Comparison of ENCODE assay signal across 19 cellular contexts in the genomic region with DNA sequence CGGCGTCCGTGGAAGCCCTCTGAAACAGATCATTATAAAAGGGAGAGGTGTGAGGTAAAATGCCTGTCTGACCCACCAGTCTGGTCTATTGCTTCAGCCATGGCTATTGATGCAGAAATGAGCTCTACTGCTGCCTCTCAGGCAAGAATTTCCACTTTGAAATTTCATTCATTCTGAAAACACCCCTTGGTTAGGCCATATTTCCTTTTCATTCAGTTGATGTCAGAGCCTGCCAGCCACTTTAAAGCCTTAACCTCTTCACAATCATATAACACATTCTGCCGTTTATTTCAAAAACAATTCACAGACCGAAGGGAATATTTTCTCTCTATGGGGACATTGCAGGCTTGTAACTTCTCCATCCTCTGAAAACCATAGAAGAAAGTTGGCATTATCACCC.
DNase-seq lines count a peak whose midpoint lies in the region; ATAC-seq and TF ChIP-seq lines count a peak whose summit lies in the region.
"Had no signal": no experiment of that assay in that cellular context is flagged by ENCODE, and none has a peak within 500 bp of the region (broad histone marks: within the 10 kb centered on the region; RNA-seq: fewer than 3 reads in every experiment).

No MANE protein-coding gene starts in this region.

- H3K4me1 ChIP-seq in iPS-20b (ENCODE audit: insufficient read depth, low read length) (peaks cover 34% of the 10 kb centered on the region; the same call in 1 of the 2 replicates), SJCRH30 (no peaks in the 10 kb centered on the region)

- peaks cover 42% of the 10 kb centered on the region for H3K4me1 Mint-ChIP-seq in activated naive CD4-positive, alpha-beta T cell treated with anti-CD3 and anti-CD28 coated beads, Interleukin-2, amount 10 ng/mL, durations not matched to agents 7 days and 5 days
- peaks cover 56% of the 10 kb centered on the region for H3K4me1 Mint-ChIP-seq in WTC11
- peaks cover 51% of the 10 kb centered on the region for H3K4me1 Mint-ChIP-seq in stimulated activated naive CD8-positive, alpha-beta T cell treated with anti-CD3 and anti-CD28 coated beads, Interleukin-15, Interleukin-2, amounts not matched to agents 100 ng/mL and 50 ng/mL, for 24 hours (ENCODE audit: low read depth)
- H3K4me1 Mint-ChIP-seq: B cell had no signal

- H3K9me3 ChIP-seq in iPS-20b (ENCODE audit: insufficient read depth, low read depth, low read length) (no peaks in the 10 kb centered on the region), SJCRH30 (replicated peaks) (no peaks in the 10 kb centered on the region)

- H3K27me3 ChIP-seq in iPS-20b (ENCODE audit: insufficient read depth, low read length), result no peaks in the 10 kb centered on the region
- H3K27me3 ChIP-seq in SJCRH30, result no peaks in the 10 kb centered on the region

- H3K9ac ChIP-seq in iPS-20b (ENCODE audit: low read depth, low read length), result peak overlapping the region; percentile 28; the same call in 1 of the 2 replicates

- peak overlapping the region; percentile 19 to 52 for H3K27ac Mint-ChIP-seq in activated naive CD4-positive, alpha-beta T cell treated with anti-CD3 and anti-CD28 coated beads, Interleukin-2, amount 50 U/mL, for 72 hours
- no peak overlapping the region for H3K27ac Mint-ChIP-seq in activated naive CD4-positive, alpha-beta T cell treated with anti-CD3 and anti-CD28 coated beads, Interleukin-2, amount 10 ng/mL, durations not matched to agents 7 days and 5 days
- peak overlapping the region; percentile 46 for H3K27ac Mint-ChIP-seq in WTC11
- H3K27ac Mint-ChIP-seq in stimulated activated naive CD8-positive, alpha-beta T cell treated with anti-CD3 and anti-CD28 coated beads, Interleukin-15, Interleukin-2, amounts not matched to agents 100 ng/mL and 50 ng/mL, for 24 hours, result peak overlapping the region; percentile 7
- H3K27ac Mint-ChIP-seq: B cell; CD4-positive, alpha-beta T cell had no signal

- H3K4me3 ChIP-seq in iPS-20b (ENCODE audit: low read length) (no peak overlapping the region), SJCRH30 (no peak overlapping the region)

- peaks cover 0 to 9% of the 10 kb centered on the region in 2 donors for H3K36me3 Mint-ChIP-seq in activated naive CD4-positive, alpha-beta T cell treated with anti-CD3 and anti-CD28 coated beads, Interleukin-2, amount 50 U/mL, for 72 hours
- no peaks in the 10 kb centered on the region for H3K36me3 Mint-ChIP-seq in activated naive CD4-positive, alpha-beta T cell treated with anti-CD3 and anti-CD28 coated beads, Interleukin-2, amount 10 ng/mL, durations not matched to agents 7 days and 5 days
- H3K36me3 Mint-ChIP-seq in WTC11, result peaks cover 5% of the 10 kb centered on the region
- no peaks in the 10 kb centered on the region for H3K36me3 Mint-ChIP-seq in stimulated activated naive CD8-positive, alpha-beta T cell treated with anti-CD3 and anti-CD28 coated beads, Interleukin-15, Interleukin-2, amounts not matched to agents 100 ng/mL and 50 ng/mL, for 24 hours (ENCODE audit: low read depth)

- peak in 1 of 2 donors; percentile 8 for DNase-seq in activated naive CD4-positive, alpha-beta T cell treated with anti-CD3 and anti-CD28 coated beads, Interleukin-2, amount 50 U/mL, for 72 hours (ENCODE audit: low spot score in 2 of 2)
- no peak for DNase-seq in activated naive CD4-positive, alpha-beta T cell treated with anti-CD3 and anti-CD28 coated beads, Interleukin-2, amount 10 ng/mL, durations not matched to agents 7 days and 5 days
- DNase-seq in WTC11 (ENCODE audit: low spot score) (no peak), SJCRH30 (no peak), putamen (ENCODE audit: low spot score) (no peak)
- DNase-seq in stimulated activated CD4-positive, alpha-beta T cell treated with anti-CD3 and anti-CD28 coated beads, Interleukin-4, amount 100 ng/mL, for 4 hours, result no peak
- DNase-seq: CD4-positive, alpha-beta T cell; DMS79 treated with DMSO at 0.1 percent for 48 hours; GDM1; KG1; NCI-H1105; NCI-H187; NCI-H446; NCI-H82; SHP77 treated with DMSO at 0.1 percent for 48 hours had no signal

- POLR2A ChIA-PET in WTC11 (lab: Charles Lee), result interaction anchor here (0.6 kb wide), 1 partner anchor 11 kb away, joined by 4 read pairs; no protein-coding TSS in a partner anchor

- peak; percentile 47 to 65 for ATAC-seq in activated naive CD4-positive, alpha-beta T cell treated with anti-CD3 and anti-CD28 coated beads, Interleukin-2, amount 50 U/mL, for 72 hours
- no peak for ATAC-seq in WTC11

- peaks cover 8% of the 10 kb centered on the region for H3K27me3 Mint-ChIP-seq in activated naive CD4-positive, alpha-beta T cell treated with anti-CD3 and anti-CD28 coated beads, Interleukin-2, amount 10 ng/mL, durations not matched to agents 7 days and 5 days
- no peaks in the 10 kb centered on the region for H3K27me3 Mint-ChIP-seq in WTC11 (ENCODE audit: low read depth)
- peaks cover under 1% of the 10 kb centered on the region for H3K27me3 Mint-ChIP-seq in stimulated activated naive CD8-positive, alpha-beta T cell treated with anti-CD3 and anti-CD28 coated beads, Interleukin-15, Interleukin-2, amounts not matched to agents 100 ng/mL and 50 ng/mL, for 24 hours
- H3K27me3 Mint-ChIP-seq: CD4-positive, alpha-beta T cell had no signal

- H3K27ac ChIP-seq in iPS-20b (ENCODE audit: low read length) (no peak overlapping the region), SJCRH30 (no peak overlapping the region)
- H3K27ac ChIP-seq: HL-60 had no signal

- no peaks in the 10 kb centered on the region for H3K9me3 Mint-ChIP-seq in activated naive CD4-positive, alpha-beta T cell treated with anti-CD3 and anti-CD28 coated beads, Interleukin-2, amount 50 U/mL, for 72 hours
- H3K9me3 Mint-ChIP-seq in activated naive CD4-positive, alpha-beta T cell treated with anti-CD3 and anti-CD28 coated beads, Interleukin-2, amount 10 ng/mL, durations not matched to agents 7 days and 5 days, result no peaks in the 10 kb centered on the region
- peaks cover 8% of the 10 kb centered on the region for H3K9me3 Mint-ChIP-seq in WTC11
- no peaks in the 10 kb centered on the region for H3K9me3 Mint-ChIP-seq in stimulated activated naive CD8-positive, alpha-beta T cell treated with anti-CD3 and anti-CD28 coated beads, Interleukin-15, Interleukin-2, amounts not matched to agents 100 ng/mL and 50 ng/mL, for 24 hours
- H3K9me3 Mint-ChIP-seq: CD4-positive, alpha-beta T cell had no signal

- no peaks in the 10 kb centered on the region for H3K36me3 ChIP-seq in iPS-20b (ENCODE audit: insufficient read depth, low read depth, low read length)
- H3K36me3 ChIP-seq in SJCRH30, result no peaks in the 10 kb centered on the region

- H3K4me3 Mint-ChIP-seq in activated naive CD4-positive, alpha-beta T cell treated with anti-CD3 and anti-CD28 coated beads, Interleukin-2, amount 10 ng/mL, durations not matched to agents 7 days and 5 days, result no peak overlapping the region
- H3K4me3 Mint-ChIP-seq in WTC11, result no peak overlapping the region
- H3K4me3 Mint-ChIP-seq in stimulated activated naive CD8-positive, alpha-beta T cell treated with anti-CD3 and anti-CD28 coated beads, Interleukin-15, Interleukin-2, amounts not matched to agents 100 ng/mL and 50 ng/mL, for 24 hours, result peak overlapping the region; percentile 9
- H3K4me3 Mint-ChIP-seq: B cell; CD4-positive, alpha-beta T cell had no signal

- no peak for TF ChIP-seq CTCF in WTC11 (IDR thresholded peaks at IDR 0.05)

- CTCF ChIA-PET in activated naive CD4-positive, alpha-beta T cell treated with anti-CD3 and anti-CD28 coated beads, Interleukin-2, amount 10 ng/mL, durations not matched to agents 7 days and 5 days (lab: Charles Lee), result interaction anchor here (0.8 kb wide), 1 partner anchor 12 kb away, joined by 3 read pairs; no protein-coding TSS in a partner anchor
- CTCF ChIA-PET in WTC11 (lab: Charles Lee), result no interaction called here

TF ChIP-seq in WTC11, 78 proteins besides CTCF, POLR2A, EP300 and RAD21 (continues in another document):
- TF ChIP-seq ZNF317 (CRISPR knock-in tag; IDR thresholded peaks at IDR 0.05; ENCODE audit: borderline replicate concordance, low read depth) (no peak), ZNF416 (CRISPR knock-in tag; IDR thresholded peaks at IDR 0.05) (no peak), GRHL2 (CRISPR knock-in tag; IDR thresholded peaks at IDR 0.05; ENCODE audit: insufficient replicate concordance, severe bottlenecking) (no peak), JAZF1 (CRISPR knock-in tag; IDR thresholded peaks at IDR 0.05) (no peak), TP53 (CRISPR knock-in tag; IDR thresholded peaks at IDR 0.05) (no peak)
- TF ChIP-seq, protein P1, sequence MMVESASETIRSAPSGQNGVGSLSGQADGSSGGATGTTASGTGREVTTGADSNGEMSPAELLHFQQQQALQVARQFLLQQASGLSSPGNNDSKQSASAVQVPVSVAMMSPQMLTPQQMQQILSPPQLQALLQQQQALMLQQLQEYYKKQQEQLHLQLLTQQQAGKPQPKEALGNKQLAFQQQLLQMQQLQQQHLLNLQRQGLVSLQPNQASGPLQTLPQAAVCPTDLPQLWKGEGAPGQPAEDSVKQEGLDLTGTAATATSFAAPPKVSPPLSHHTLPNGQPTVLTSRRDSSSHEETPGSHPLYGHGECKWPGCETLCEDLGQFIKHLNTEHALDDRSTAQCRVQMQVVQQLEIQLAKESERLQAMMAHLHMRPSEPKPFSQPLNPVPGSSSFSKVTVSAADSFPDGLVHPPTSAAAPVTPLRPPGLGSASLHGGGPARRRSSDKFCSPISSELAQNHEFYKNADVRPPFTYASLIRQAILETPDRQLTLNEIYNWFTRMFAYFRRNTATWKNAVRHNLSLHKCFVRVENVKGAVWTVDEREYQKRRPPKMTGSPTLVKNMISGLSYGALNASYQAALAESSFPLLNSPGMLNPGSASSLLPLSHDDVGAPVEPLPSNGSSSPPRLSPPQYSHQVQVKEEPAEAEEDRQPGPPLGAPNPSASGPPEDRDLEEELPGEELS (CRISPR knock-in tag; IDR thresholded peaks at IDR 0.05), result no peak
- TF ChIP-seq, protein P2, sequence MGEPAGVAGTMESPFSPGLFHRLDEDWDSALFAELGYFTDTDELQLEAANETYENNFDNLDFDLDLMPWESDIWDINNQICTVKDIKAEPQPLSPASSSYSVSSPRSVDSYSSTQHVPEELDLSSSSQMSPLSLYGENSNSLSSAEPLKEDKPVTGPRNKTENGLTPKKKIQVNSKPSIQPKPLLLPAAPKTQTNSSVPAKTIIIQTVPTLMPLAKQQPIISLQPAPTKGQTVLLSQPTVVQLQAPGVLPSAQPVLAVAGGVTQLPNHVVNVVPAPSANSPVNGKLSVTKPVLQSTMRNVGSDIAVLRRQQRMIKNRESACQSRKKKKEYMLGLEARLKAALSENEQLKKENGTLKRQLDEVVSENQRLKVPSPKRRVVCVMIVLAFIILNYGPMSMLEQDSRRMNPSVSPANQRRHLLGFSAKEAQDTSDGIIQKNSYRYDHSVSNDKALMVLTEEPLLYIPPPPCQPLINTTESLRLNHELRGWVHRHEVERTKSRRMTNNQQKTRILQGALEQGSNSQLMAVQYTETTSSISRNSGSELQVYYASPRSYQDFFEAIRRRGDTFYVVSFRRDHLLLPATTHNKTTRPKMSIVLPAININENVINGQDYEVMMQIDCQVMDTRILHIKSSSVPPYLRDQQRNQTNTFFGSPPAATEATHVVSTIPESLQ (CRISPR knock-in tag; IDR thresholded peaks at IDR 0.05), result no peak
